1 cellular context compared by ENCODE assay signal in the genomic region with DNA sequence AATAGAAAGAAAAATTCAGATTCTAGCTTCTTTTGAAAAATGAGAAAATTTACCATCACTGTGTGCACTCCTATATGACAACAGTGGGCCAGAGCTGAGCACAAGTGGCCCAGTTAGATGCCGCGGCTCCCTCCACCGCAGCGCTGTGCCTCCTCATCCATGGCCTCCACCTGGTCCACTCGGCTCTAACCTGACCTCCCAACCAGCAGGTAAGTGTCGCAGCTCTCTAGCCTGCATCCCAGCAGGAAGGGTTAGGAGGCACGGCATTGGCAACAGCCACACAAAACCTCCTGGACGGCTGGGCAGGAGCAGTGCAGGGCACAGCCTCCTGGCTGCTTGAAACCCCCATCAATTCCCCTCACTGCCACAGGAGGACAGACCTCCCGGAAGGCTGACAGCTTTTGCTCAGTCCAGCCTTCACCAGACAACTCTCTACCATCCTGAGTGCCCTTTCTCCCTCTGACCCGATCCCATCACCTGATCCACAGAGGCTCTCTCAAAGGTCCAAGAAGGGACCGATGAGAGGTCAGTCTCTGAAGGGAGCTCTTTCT.
TF ChIP-seq lines count a peak whose summit lies in the region.

No MANE protein-coding gene starts in this region.

TF ChIP-seq in HepG2, 621 proteins besides CTCF, POLR2A, EP300 and RAD21 (continued from another document):
- TF ChIP-seq, protein P1, sequence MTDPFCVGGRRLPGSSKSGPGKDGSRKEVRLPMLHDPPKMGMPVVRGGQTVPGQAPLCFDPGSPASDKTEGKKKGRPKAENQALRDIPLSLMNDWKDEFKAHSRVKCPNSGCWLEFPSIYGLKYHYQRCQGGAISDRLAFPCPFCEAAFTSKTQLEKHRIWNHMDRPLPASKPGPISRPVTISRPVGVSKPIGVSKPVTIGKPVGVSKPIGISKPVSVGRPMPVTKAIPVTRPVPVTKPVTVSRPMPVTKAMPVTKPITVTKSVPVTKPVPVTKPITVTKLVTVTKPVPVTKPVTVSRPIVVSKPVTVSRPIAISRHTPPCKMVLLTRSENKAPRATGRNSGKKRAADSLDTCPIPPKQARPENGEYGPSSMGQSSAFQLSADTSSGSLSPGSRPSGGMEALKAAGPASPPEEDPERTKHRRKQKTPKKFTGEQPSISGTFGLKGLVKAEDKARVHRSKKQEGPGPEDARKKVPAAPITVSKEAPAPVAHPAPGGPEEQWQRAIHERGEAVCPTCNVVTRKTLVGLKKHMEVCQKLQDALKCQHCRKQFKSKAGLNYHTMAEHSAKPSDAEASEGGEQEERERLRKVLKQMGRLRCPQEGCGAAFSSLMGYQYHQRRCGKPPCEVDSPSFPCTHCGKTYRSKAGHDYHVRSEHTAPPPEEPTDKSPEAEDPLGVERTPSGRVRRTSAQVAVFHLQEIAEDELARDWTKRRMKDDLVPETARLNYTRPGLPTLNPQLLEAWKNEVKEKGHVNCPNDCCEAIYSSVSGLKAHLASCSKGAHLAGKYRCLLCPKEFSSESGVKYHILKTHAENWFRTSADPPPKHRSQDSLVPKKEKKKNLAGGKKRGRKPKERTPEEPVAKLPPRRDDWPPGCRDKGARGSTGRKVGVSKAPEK (CRISPR knock-in tag; IDR thresholded peaks at IDR 0.05; ENCODE audit: borderline replicate concordance): no peak
- TF ChIP-seq SMAD9 (CRISPR knock-in tag; IDR thresholded peaks at IDR 0.05) (no peak), ZSCAN5A (CRISPR knock-in tag; IDR thresholded peaks at IDR 0.05; ENCODE audit: borderline replicate concordance) (no peak), STAG1 (CRISPR knock-in tag; IDR thresholded peaks at IDR 0.05) (no peak), TRIM24 (CRISPR knock-in tag; IDR thresholded peaks at IDR 0.05) (no peak), ZNF121 (CRISPR knock-in tag; IDR thresholded peaks at IDR 0.05) (no peak), XBP1 (CRISPR knock-in tag; IDR thresholded peaks at IDR 0.05) (no peak), FOXC1 (CRISPR knock-in tag; IDR thresholded peaks at IDR 0.05; ENCODE audit: borderline replicate concordance) (no peak), TARDBP (CRISPR knock-in tag; IDR thresholded peaks at IDR 0.05) (no peak), GABPA (IDR thresholded peaks at IDR 0.05; ENCODE audit: low read depth, low read length) (no peak), GABPA (CRISPR knock-in tag; IDR thresholded peaks at IDR 0.05; ENCODE audit: low read depth) (no peak)
TF ChIP-seq in HepG2: peak in this region for 0.
